ENCODE assay signal across 26 cellular contexts in the genomic region with DNA sequence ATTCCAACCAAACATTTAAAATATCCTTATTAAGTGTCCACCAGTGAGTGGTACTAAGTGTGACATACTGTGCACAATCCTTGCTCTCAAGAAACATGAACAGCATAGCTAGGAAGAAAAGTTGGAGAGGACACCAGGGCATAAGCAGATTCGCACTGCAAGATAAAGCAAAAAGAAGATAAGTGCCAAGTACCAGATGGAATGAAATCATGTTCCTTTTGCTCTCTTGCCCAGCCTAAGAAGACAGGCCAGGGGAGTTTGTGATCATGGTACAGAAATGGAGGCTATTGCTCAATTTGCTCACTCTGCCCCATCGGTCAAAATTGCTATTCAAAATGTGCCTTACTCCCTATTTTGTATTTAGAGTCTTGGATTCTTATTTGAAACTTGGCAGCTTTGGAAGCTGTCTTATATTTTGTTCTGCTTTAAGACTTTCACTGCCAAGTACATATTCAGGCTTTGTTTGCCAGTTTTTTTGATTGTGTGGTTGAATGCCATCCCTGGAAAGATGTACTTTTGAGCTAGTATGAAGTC.
"Had no signal": no experiment of that assay in that cellular context is flagged by ENCODE, and none has a peak within 500 bp of the region (broad histone marks: within the 10 kb centered on the region; RNA-seq: fewer than 3 reads in every experiment).

No MANE protein-coding gene starts in this region.

- H3K36me3 ChIP-seq: adrenal gland, ascending aorta, breast epithelium, left lung, right atrium auricular region, suprapubic skin had no signal

- ATAC-seq: activated T-cell treated with anti-CD3 and anti-CD28 coated beads, Interleukin-2, amount 50 U/mL, for 4 hours; foreskin keratinocyte; left lung; natural killer cell; psoas muscle; stimulated activated naive CD8-positive, alpha-beta T cell treated with anti-CD3 and anti-CD28 coated beads, Interleukin-15, amount 100 ng/mL, for 72 hours had no signal

- H3K4me1 ChIP-seq: adrenal gland, ascending aorta, breast epithelium, esophagus squamous epithelium, foreskin keratinocyte, left lung, psoas muscle, right atrium auricular region, tibial nerve had no signal

- H3K4me3 ChIP-seq: adrenal gland, ascending aorta, breast epithelium, coronary artery, esophagus squamous epithelium, hepatocyte, left lung, lung, psoas muscle, right atrium auricular region, suprapubic skin, tibial nerve had no signal

- H3K27ac ChIP-seq: adrenal gland, ascending aorta, breast epithelium, coronary artery, esophagus squamous epithelium, foreskin keratinocyte, hepatocyte, left lung, psoas muscle, right atrium auricular region, suprapubic skin, tibial nerve had no signal

- H3K9me3 ChIP-seq: adrenal gland, ascending aorta, breast epithelium, esophagus squamous epithelium, left lung, psoas muscle, right atrium auricular region, suprapubic skin, tibial nerve had no signal

- H3K27me3 ChIP-seq: adrenal gland, ascending aorta, breast epithelium, esophagus squamous epithelium, foreskin keratinocyte, hepatocyte, left lung, right atrium auricular region, suprapubic skin, tibial nerve had no signal

- DNase-seq: activated B cell treated with CpG ODN at 0.5 μM for 24 hours; activated CD4-positive, alpha-beta T cell treated with anti-CD3 and anti-CD28 coated beads for 4 hours; activated CD4-positive, alpha-beta T cell treated with anti-CD3 and anti-CD28 coated beads, Interleukin-2, amount 50 U/mL, for 48 hours; activated CD8-positive, alpha-beta memory T cell treated with anti-CD3 and anti-CD28 coated beads, Interleukin-2, amount 50 U/mL, for 48 hours; activated naive CD4-positive, alpha-beta T cell; activated T-cell treated with anti-CD3 and anti-CD28 coated beads, Interleukin-2, amount 50 U/mL, for 4 hours; adrenal gland; endodermal cell; esophagus squamous epithelium; foreskin keratinocyte; glutamatergic neuron; immature natural killer cell; kidney glomerular epithelial cell; left lung; natural killer cell; psoas muscle; stimulated activated CD4-positive, alpha-beta T cell treated with anti-CD3 and anti-CD28 coated beads, Interleukin-4, amount 100 ng/mL, for 4 hours; stimulated activated naive CD8-positive, alpha-beta T cell treated with anti-CD3 and anti-CD28 coated beads, Interleukin-15, amount 100 ng/mL, for 72 hours had no signal
